34 cellular contexts compared by ENCODE assay signal in genomic region chr15:75224281-75224680, GRCh38. TPM values are rescaled to one million over a fixed set of nuclear protein-coding genes. Genes with fewer than 3 reads are reported as not detected.
"Had no signal": no experiment of that assay in that cellular context is flagged by ENCODE, and none has a peak within 500 bp of the region (broad histone marks: within the 10 kb centered on the region; RNA-seq: fewer than 3 reads in every experiment).

No MANE protein-coding gene starts in this region.

- H3K9me3 ChIP-seq: ascending aorta, SJCRH30 had no signal

- H3K27me3 ChIP-seq: ascending aorta, cardiac muscle cell, SJCRH30 had no signal

- ATAC-seq: activated CD4-positive, alpha-beta T cell treated with anti-CD3 and anti-CD28 coated beads for 36 hours; activated CD4-positive, CD25-positive, alpha-beta regulatory T cell treated with anti-CD3 and anti-CD28 coated beads, Interleukin-2, amount 50 U/mL, for 24 hours; activated CD8-positive, alpha-beta T cell treated with anti-CD3 and anti-CD28 coated beads, Interleukin-2, amount 10 ng/mL, durations not matched to agents 7 days and 5 days; WTC11 had no signal

- H3K4me1 ChIP-seq: ascending aorta, SJCRH30 had no signal

- H3K36me3 ChIP-seq: cardiac muscle cell, SJCRH30 had no signal

- H3K27ac ChIP-seq: ascending aorta, cardiac muscle cell, PC-9, SJCRH30, SK-N-MC had no signal

- FAIRE-seq: RCC 7860, TTC549 had no signal

- H3K4me2 ChIP-seq: PC-9 had no signal

- H3K4me3 ChIP-seq: ascending aorta, cardiac muscle cell, PC-9, SJCRH30, SK-N-MC had no signal

- H2AFZ ChIP-seq: PC-9 had no signal

- DNase-seq: activated CD4-positive, alpha-beta T cell treated with anti-CD3 and anti-CD28 coated beads for 36 hours; activated CD4-positive, alpha-beta T cell treated with anti-CD3 and anti-CD28 coated beads, Interleukin-2, amount 10 ng/mL, durations not matched to agents 7 days and 5 days; activated CD4-positive, alpha-beta T cell treated with anti-CD3 and anti-CD28 coated beads, Interleukin-2, amount 50 U/mL, for 48 hours; activated CD8-positive, alpha-beta T cell treated with anti-CD3 and anti-CD28 coated beads, Interleukin-2, amount 10 ng/mL, durations not matched to agents 7 days and 5 days; activated gamma-delta T cell; activated naive CD4-positive, alpha-beta T cell treated with Interleukin-2 at 50 U/mL for 16 hours; activated naive CD8-positive, alpha-beta T cell treated with anti-CD3 and anti-CD28 coated beads, Interleukin-2, amount 10 ng/mL, durations not matched to agents 7 days and 5 days; activated T-cell treated with anti-CD3 and anti-CD28 coated beads, Interleukin-2, amount 50 U/mL, for 24 hours; amygdala; Karpas-422; KBM-7; NCI-H1105; NCI-H1417 treated with DMSO at 0.1 percent for 48 hours; NCI-H187 treated with DMSO at 0.1 percent for 48 hours; NCI-H2081; NCI-H345; NCI-H524 treated with DMSO at 0.1 percent for 48 hours; NCI-H748 treated with DMSO at 0.1 percent for 48 hours; NK-92 treated with Interleukin-12 subunit alpha and Interleukin-12 subunit beta, amount 100 ng/mL, for 24 hours; SHP77; SJCRH30 had no signal

RNA-seq across cellular contexts. Expression of gene GOLGA6C, which starts 33.9 kb away (rescaled TPM):
- total RNA-seq: activated CD4-positive, alpha-beta T cell treated with anti-CD3 and anti-CD28 coated beads for 36 hours; activated CD4-positive, alpha-beta T cell treated with anti-CD3 and anti-CD28 coated beads, Interleukin-2, amount 10 ng/mL, durations not matched to agents 7 days and 5 days; activated CD8-positive, alpha-beta T cell treated with anti-CD3 and anti-CD28 coated beads, Interleukin-2, amount 10 ng/mL, durations not matched to agents 7 days and 5 days; activated naive CD8-positive, alpha-beta T cell treated with anti-CD3 and anti-CD28 coated beads, Interleukin-2, amount 10 ng/mL, durations not matched to agents 7 days and 5 days; activated T-helper 2 cell treated with anti-CD3 and anti-CD28 coated beads, Interferon-gamma antibody, Interleukin-2, Interleukin-4, amounts not matched to agents 10 μg/mL and 5 μg/mL and 100 μg/mL, durations not matched to agents 14 hours and 24 hours and 36 hours; ascending aorta; MCF 10A; NCI-H460; PC-9; SJCRH30; T-helper 1 cell treated with Interleukin-12 subunit alpha and Interleukin-12 subunit beta and Interleukin-4 antibody, amounts not matched to agents 30 ng/mL and 1 ng/mL, for 36 hours had no signal
- polyA plus RNA-seq: cardiac muscle cell had no signal

RNA-seq across cellular contexts. Expression of gene GOLGA6D, which starts 58.4 kb away (rescaled TPM):
- total RNA-seq: activated CD4-positive, alpha-beta T cell treated with anti-CD3 and anti-CD28 coated beads for 36 hours; activated CD4-positive, alpha-beta T cell treated with anti-CD3 and anti-CD28 coated beads, Interleukin-2, amount 10 ng/mL, durations not matched to agents 7 days and 5 days; activated CD8-positive, alpha-beta T cell treated with anti-CD3 and anti-CD28 coated beads, Interleukin-2, amount 10 ng/mL, durations not matched to agents 7 days and 5 days; activated naive CD8-positive, alpha-beta T cell treated with anti-CD3 and anti-CD28 coated beads, Interleukin-2, amount 10 ng/mL, durations not matched to agents 7 days and 5 days; activated T-helper 2 cell treated with anti-CD3 and anti-CD28 coated beads, Interferon-gamma antibody, Interleukin-2, Interleukin-4, amounts not matched to agents 10 μg/mL and 5 μg/mL and 100 μg/mL, durations not matched to agents 14 hours and 24 hours and 36 hours; ascending aorta; MCF 10A; NCI-H460; PC-9; SJCRH30; T-helper 1 cell treated with Interleukin-12 subunit alpha and Interleukin-12 subunit beta and Interleukin-4 antibody, amounts not matched to agents 30 ng/mL and 1 ng/mL, for 36 hours had no signal
- polyA plus RNA-seq: adipose tissue, cardiac muscle cell had no signal
